In genomic region chr10:110399163-110400094, GRCh38 we compare ENCODE assay signal across 8 cellular contexts.
DNase-seq lines count a peak whose midpoint lies in the region; ATAC-seq and TF ChIP-seq lines count a peak whose summit lies in the region.

No MANE protein-coding gene starts in this region.

- ATAC-seq in central memory CD8-positive, alpha-beta T cell (replicated peaks; ENCODE audit: extremely low read depth, poor library complexity, severe bottlenecking) = no peak

- POLR2A ChIA-PET in AG04449 (lab: Yijun Ruan, JAX) = interaction anchor here (0.5 to 2.0 kb wide), 3 partner anchors 12 to 99 kb away, joined by 3 to 6 read pairs (median 5); partner anchors contain the start of gene DUSP5

- no peaks in the 10 kb centered on the region for H3K27me3 Mint-ChIP-seq in central memory CD8-positive, alpha-beta T cell
- no peaks in the 10 kb centered on the region for H3K27me3 Mint-ChIP-seq in mesothelial cell of epicardium (ENCODE audit: low read depth)

- CTCF ChIA-PET in AG04449 (lab: Yijun Ruan, JAX) = interaction anchor here (1.1 to 1.6 kb wide), 3 partner anchors 10 to 147 kb away, joined by 3 to 7 read pairs (median 6); no protein-coding TSS in a partner anchor

- TF ChIP-seq CTCF in AG04449 (IDR thresholded peaks at IDR 0.05; ENCODE audit: insufficient read depth, low read length, missing control alignments) (no peak), mesothelial cell of epicardium (IDR thresholded peaks at IDR 0.05; ENCODE audit: unreplicated experiment) (no peak)

- H3K27ac Mint-ChIP-seq in central memory CD8-positive, alpha-beta T cell (ENCODE audit: low read depth) = peak overlapping the region; percentile 44
- peak overlapping the region; percentile 88 for H3K27ac Mint-ChIP-seq in mesothelial cell of epicardium

- DNase-seq in AG04449 (ENCODE audit: low read depth, low spot score) (peak; percentile 98), LHCN-M2 (ENCODE audit: low read depth) (peak; percentile 97), mesothelial cell of epicardium (ENCODE audit: low spot score in 2 of 2, unreplicated experiment in 2 of 2) (peak in 1 of 2 experiments; percentile 57), epidermal melanocyte (ENCODE audit: insufficient read length, low spot score) (no peak), NCI-H1048 (lab: John Stamatoyannopoulos, UW) (no peak), DMS153 (lab: John Stamatoyannopoulos, UW) (no peak)
- DNase-seq in central memory CD8-positive, alpha-beta T cell (ENCODE audit: low spot score in 2 of 2) = no peak
- DNase-seq in activated effector memory CD4-positive, alpha-beta T cell treated with anti-CD3 and anti-CD28 coated beads, Interleukin-2, amount 50 U/mL, for 16 hours = no peak

- H3K36me3 Mint-ChIP-seq in central memory CD8-positive, alpha-beta T cell (ENCODE audit: insufficient read depth) = no peaks in the 10 kb centered on the region
- H3K36me3 Mint-ChIP-seq in mesothelial cell of epicardium = no peaks in the 10 kb centered on the region

- H3K9me3 Mint-ChIP-seq in central memory CD8-positive, alpha-beta T cell = no peaks in the 10 kb centered on the region
- no peaks in the 10 kb centered on the region for H3K9me3 Mint-ChIP-seq in mesothelial cell of epicardium

- no peak overlapping the region for H3K4me3 Mint-ChIP-seq in central memory CD8-positive, alpha-beta T cell
- no peak overlapping the region for H3K4me3 Mint-ChIP-seq in mesothelial cell of epicardium

- no peak overlapping the region for H3K4me3 ChIP-seq in AG04449 (ENCODE audit: low read depth, low read length)

- H3K4me1 Mint-ChIP-seq in central memory CD8-positive, alpha-beta T cell = no peaks in the 10 kb centered on the region
- H3K4me1 Mint-ChIP-seq in mesothelial cell of epicardium = peaks cover 33% of the 10 kb centered on the region

Comparison
In these comparisons a context has a peak if more than half of its experiments do, and no peak if none do; other contexts are left out.
1. DNase-seq: peak in AG04449 (single experiment) and LHCN-M2 (single experiment); none in central memory CD8-positive, alpha-beta T cell (0 of 2), epidermal melanocyte (single experiment), activated effector memory CD4-positive, alpha-beta T cell treated with anti-CD3 and anti-CD28 coated beads, Interleukin-2, amount 50 U/mL, for 16 hours (single experiment), NCI-H1048 (single experiment) and DMS153 (single experiment).